8 cellular contexts compared by ENCODE assay signal in genomic region chr19:51593138-51593890, GRCh38. TPM values are rescaled to one million over a fixed set of nuclear protein-coding genes. Genes with fewer than 3 reads are reported as not detected.
A peak's percentile ranks its signal among the peaks of the same experiment; 100 is the strongest.
DNase-seq lines count a peak whose midpoint lies in the region; ATAC-seq and TF ChIP-seq lines count a peak whose summit lies in the region.

No MANE protein-coding gene starts in this region.

- H3K9me3 ChIP-seq in BE2C, result no peaks in the 10 kb centered on the region

- no peak for DNase-seq in BE2C
- no peak for DNase-seq in central memory CD8-positive, alpha-beta T cell (ENCODE audit: low spot score in 2 of 2)
- DNase-seq in naive B cell, result no peak
- no peak for DNase-seq in kidney glomerular epithelial cell (lab: John Stamatoyannopoulos, UW)
- no peak for DNase-seq in medulla oblongata (ENCODE audit: extremely low spot score)
- DNase-seq in HuH-7 (ENCODE audit: low spot score), result no peak
- no peak for DNase-seq in ureter (ENCODE audit: low spot score)

- H3K4me3 Mint-ChIP-seq in IgD-negative memory B cell (peak overlapping the region; percentile 92 to 99 (median 95)), naive B cell (peak overlapping the region; percentile 90 to 99 (median 96))
- H3K4me3 Mint-ChIP-seq in central memory CD8-positive, alpha-beta T cell, result peak overlapping the region; percentile 100

- peaks cover 0 to 3% (median 3%) of the 10 kb centered on the region in 3 donors for H3K9me3 Mint-ChIP-seq in IgD-negative memory B cell
- H3K9me3 Mint-ChIP-seq in central memory CD8-positive, alpha-beta T cell, result peaks cover 5% of the 10 kb centered on the region
- peaks cover 0 to 8% (median 3%) of the 10 kb centered on the region in 7 donors for H3K9me3 Mint-ChIP-seq in naive B cell

- no peak for TF ChIP-seq CTCF in BE2C (IDR thresholded peaks at IDR 0.05; ENCODE audit: low read depth, low read length)

- peak overlapping the region; percentile 89 for H3K4me3 ChIP-seq in BE2C (ENCODE audit: low read depth, low read length)

- no peaks in the 10 kb centered on the region for H3K4me1 ChIP-seq in BE2C

- no peaks in the 10 kb centered on the region for H3K27me3 Mint-ChIP-seq in IgD-negative memory B cell
- H3K27me3 Mint-ChIP-seq in central memory CD8-positive, alpha-beta T cell, result no peaks in the 10 kb centered on the region
- H3K27me3 Mint-ChIP-seq in naive B cell, result peaks cover 0 to 9% (median 0%) of the 10 kb centered on the region in 3 donors

- peaks cover 11 to 23% (median 22%) of the 10 kb centered on the region in 3 donors for H3K4me1 Mint-ChIP-seq in IgD-negative memory B cell
- peaks cover 23% of the 10 kb centered on the region for H3K4me1 Mint-ChIP-seq in central memory CD8-positive, alpha-beta T cell
- H3K4me1 Mint-ChIP-seq in naive B cell, result peaks cover 30 to 48% (median 34%) of the 10 kb centered on the region in 3 donors

- H3K36me3 Mint-ChIP-seq in IgD-negative memory B cell, result peaks cover 1% of the 10 kb centered on the region
- peaks cover 6% of the 10 kb centered on the region for H3K36me3 Mint-ChIP-seq in central memory CD8-positive, alpha-beta T cell (ENCODE audit: insufficient read depth)
- peaks cover 0 to 5% of the 10 kb centered on the region in 2 donors for H3K36me3 Mint-ChIP-seq in naive B cell

- no peaks in the 10 kb centered on the region for H3K36me3 ChIP-seq in BE2C

- no peak for ATAC-seq in central memory CD8-positive, alpha-beta T cell (replicated peaks; ENCODE audit: extremely low read depth, poor library complexity, severe bottlenecking)
- no peak for ATAC-seq in naive B cell (ENCODE audit: low read depth in 2 of 2)

- H3K27me3 ChIP-seq in BE2C, result no peaks in the 10 kb centered on the region

- peak overlapping the region in 2 of 3 donors; percentile 75 to 78 for H3K27ac Mint-ChIP-seq in IgD-negative memory B cell
- no peak overlapping the region for H3K27ac Mint-ChIP-seq in central memory CD8-positive, alpha-beta T cell (ENCODE audit: low read depth)
- peak overlapping the region in 4 of 6 donors; percentile 18 to 92 (median 79) for H3K27ac Mint-ChIP-seq in naive B cell

RNA-seq across cellular contexts. Expression of gene ZNF175, which starts 22.2 kb away (rescaled TPM):
- polyA plus RNA-seq in BE2C (2012; ENCODE audit: insufficient read depth, insufficient read length, low read depth), result 8.9 TPM
- polyA plus RNA-seq in IgD-negative memory B cell (4.9 TPM), naive B cell (ENCODE audit: low read depth in 6 of 6) (1 to 10 TPM in 5 of 6 donors, under 1 TPM in 1; 0.94 to 5.1 (median 3.1) TPM)
- 16.0 TPM for total RNA-seq in ureter

RNA-seq across cellular contexts. Expression of gene SIGLEC5, which starts 36.9 kb away (rescaled TPM):
- not detected for polyA plus RNA-seq in BE2C (2012; ENCODE audit: insufficient read depth, insufficient read length, low read depth)
- polyA plus RNA-seq in IgD-negative memory B cell (not detected), naive B cell (ENCODE audit: low read depth in 6 of 6) (1 to 10 TPM in 1 of 6 donors, not detected in 5; 3.7 TPM)
- total RNA-seq in ureter, result 1.2 TPM

RNA-seq across cellular contexts. Expression of gene SIGLEC14, which starts 53.3 kb away (rescaled TPM):
- not detected for polyA plus RNA-seq in BE2C (2012; ENCODE audit: insufficient read depth, insufficient read length, low read depth)
- polyA plus RNA-seq in IgD-negative memory B cell (15.0 TPM), naive B cell (ENCODE audit: low read depth in 6 of 6) (10 to 100 TPM; 14.3 to 27.2 (median 19.9) TPM)
- total RNA-seq in ureter, result 4.2 TPM
